10 cellular contexts compared by ENCODE assay signal in the genomic region with DNA sequence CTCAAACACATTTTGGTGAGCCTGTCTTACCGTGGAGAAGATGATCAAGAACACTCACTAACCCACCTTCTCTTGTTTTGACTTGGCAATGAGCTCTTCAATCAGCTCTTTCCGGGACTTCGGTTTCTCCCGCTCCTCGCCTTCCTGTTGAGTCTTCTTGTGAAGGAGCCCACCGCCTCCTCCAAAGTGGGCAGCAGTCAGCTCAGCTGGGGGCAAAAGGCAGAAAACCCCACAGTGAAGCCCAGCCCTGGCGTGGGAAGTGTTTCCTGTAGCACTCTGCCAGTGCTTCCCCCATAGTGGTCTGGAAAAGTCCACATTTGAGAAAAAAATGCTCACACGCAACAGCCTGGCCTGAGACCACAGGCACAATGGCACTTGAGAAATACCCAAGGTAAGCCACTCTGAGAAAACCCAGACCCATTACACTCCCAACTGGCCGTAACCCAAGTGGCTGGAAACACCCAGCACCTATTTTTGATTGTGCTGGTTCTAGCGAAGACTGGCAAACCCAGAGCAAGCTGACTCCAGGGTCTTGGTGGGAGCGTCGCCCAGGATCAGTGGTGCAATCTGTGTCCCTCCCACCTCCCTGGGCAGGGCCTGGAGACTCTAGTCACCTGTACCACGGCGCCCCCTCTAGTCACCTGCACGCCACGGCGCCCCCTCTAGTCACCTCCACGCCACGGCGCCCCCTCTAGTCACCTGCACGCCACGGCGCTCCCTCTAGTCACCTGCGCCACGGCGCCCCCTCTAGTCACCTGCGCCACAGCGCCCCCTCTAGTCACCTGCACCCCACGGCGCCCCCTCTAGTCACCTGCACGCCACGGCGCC. TPM values are rescaled to one million over a fixed set of nuclear protein-coding genes. Genes with fewer than 3 reads are reported as not detected.
DNase-seq lines count a peak whose midpoint lies in the region; ATAC-seq, FAIRE-seq and TF ChIP-seq lines count a peak whose summit lies in the region.
"Had no signal": no experiment of that assay in that cellular context is flagged by ENCODE, and none has a peak within 500 bp of the region (broad histone marks: within the 10 kb centered on the region; RNA-seq: fewer than 3 reads in every experiment).

No MANE protein-coding gene starts in this region.

- H3K27me3 Mint-ChIP-seq in CD4-positive, CD25-positive, alpha-beta regulatory T cell = peaks cover 4% of the 10 kb centered on the region

- H3K79me2 ChIP-seq in OCI-LY7 (ENCODE audit: insufficient read depth, low read depth, low read length) = peaks cover 42% of the 10 kb centered on the region
- H3K79me2 ChIP-seq: parathyroid adenoma had no signal

- no peak overlapping the region for H2AFZ ChIP-seq in OCI-LY7 (ENCODE audit: low read length)
- H2AFZ ChIP-seq: parathyroid adenoma had no signal

- BruUV-seq in OCI-LY7 (replicated peaks; lab: Mats Ljungman, UMichigan) = no TSS peak

- H3K9me2 ChIP-seq in OCI-LY7 (ENCODE audit: insufficient read depth, low read length) = no peaks in the 10 kb centered on the region

- peak; percentile 70 for FAIRE-seq in GM19239 (lab: Jason Lieb, UNC)
- no peak for FAIRE-seq in HTR-8/SVneo (lab: Jason Lieb, UNC)

- TF ChIP-seq CTCF in OCI-LY7 (conservative IDR thresholded peaks at IDR 0.05; ENCODE audit: low read length) (no peak), coronary artery (IDR thresholded peaks at IDR 0.05) (no peak), esophagus squamous epithelium (IDR thresholded peaks at IDR 0.05) (no peak)

- WGBS in esophagus squamous epithelium, 2 donors = 70 to 81% methylated on average over 10 to 13 of the region's 33 CpGs

- no peaks in the 10 kb centered on the region for H3K9me3 Mint-ChIP-seq in CD4-positive, CD25-positive, alpha-beta regulatory T cell

- DNase-seq in CD4-positive, CD25-positive, alpha-beta regulatory T cell = peak; percentile 45 to 72 (median 45)
- DNase-seq in GM19239 (ENCODE audit: insufficient read length, low spot score) (no peak), OCI-LY7 (ENCODE audit: low spot score) (peak; percentile 53), coronary artery (ENCODE audit: low spot score) (peak; percentile 45), esophagus squamous epithelium (lab: John Stamatoyannopoulos, UW) (no peak), NCI-H1092 treated with DMSO at 0.1 percent for 48 hours (lab: John Stamatoyannopoulos, UW) (no peak), HTR-8/SVneo (ENCODE audit: insufficient read length, low spot score) (no peak)
- peak; percentile 89 for DNase-seq in stimulated activated CD8-positive, alpha-beta memory T cell treated with anti-CD3 and anti-CD28 coated beads, Interleukin-4, amount 100 ng/mL, for 48 hours

- intact Hi-C loops in OCI-LY7 (cut with micrococcal nuclease; ENCODE audit: unreplicated experiment) (loop anchor here (2.0 to 5.0 kb wide), 2 partner anchors 257 to 418 kb away; a partner anchor contains a TSS), esophagus squamous epithelium (cut with DNase I) (no loop called here)

- CTCF ChIA-PET in OCI-LY7 (lab: Charles Lee; ENCODE audit: unreplicated experiment) = interaction anchor here (0.5 kb wide), 1 partner anchor 325 kb away, joined by 3 read pairs; no protein-coding TSS in a partner anchor

- H3K4me1 Mint-ChIP-seq in CD4-positive, CD25-positive, alpha-beta regulatory T cell = peaks cover 8 to 50% (median 33%) of the 10 kb centered on the region in 4 donors

- H3K4me3 ChIP-seq in CD4-positive, CD25-positive, alpha-beta regulatory T cell (ENCODE audit: low read depth, low read length) = no peak overlapping the region
- H3K4me3 ChIP-seq in OCI-LY7 (ENCODE audit: low read depth, low read length, poor library complexity, severe bottlenecking) (no peak overlapping the region), coronary artery (no peak overlapping the region), esophagus squamous epithelium (no peak overlapping the region)
- H3K4me3 ChIP-seq: adrenal gland had no signal

- peak; percentile 61 for ATAC-seq in CD4-positive, CD25-positive, alpha-beta regulatory T cell (ENCODE audit: low read depth in 2 of 2)

- peaks cover 13% of the 10 kb centered on the region; the same call in 1 of the 2 replicates for H4K20me1 ChIP-seq in OCI-LY7 (ENCODE audit: insufficient read depth, low read length)

- H3K27ac ChIP-seq in CD4-positive, CD25-positive, alpha-beta regulatory T cell (ENCODE audit: insufficient read depth, low read length, poor library complexity, severe bottlenecking) = peak overlapping the region; percentile 63
- H3K27ac ChIP-seq in OCI-LY7 (ENCODE audit: low read depth, low read length, poor library complexity, severe bottlenecking) = peak overlapping the region; percentile 2
- no peak overlapping the region for H3K27ac ChIP-seq in coronary artery
- no peak overlapping the region for H3K27ac ChIP-seq in esophagus squamous epithelium
- H3K27ac ChIP-seq: adrenal gland, parathyroid adenoma had no signal

- no peaks in the 10 kb centered on the region for H3K9me3 ChIP-seq in CD4-positive, CD25-positive, alpha-beta regulatory T cell (ENCODE audit: control insufficient read depth in 2 of 2, low read length in 2 of 2)
- H3K9me3 ChIP-seq in OCI-LY7 (ENCODE audit: low read length) = no peaks in the 10 kb centered on the region
- H3K9me3 ChIP-seq in esophagus squamous epithelium = no peaks in the 10 kb centered on the region
- H3K9me3 ChIP-seq: adrenal gland had no signal

- peaks cover 53% of the 10 kb centered on the region for H3K36me3 Mint-ChIP-seq in CD4-positive, CD25-positive, alpha-beta regulatory T cell

- POLR2A ChIA-PET in OCI-LY7 (lab: Charles Lee) = interaction anchor here (1.0 to 1.5 kb wide), 3 partner anchors 9 to 60 kb away, joined by 3 to 6 read pairs (median 5); a partner anchor contains a TSS

- peaks cover 8% of the 10 kb centered on the region for H3K4me1 ChIP-seq in CD4-positive, CD25-positive, alpha-beta regulatory T cell (ENCODE audit: control insufficient read depth, insufficient read depth, low read length, poor library complexity, severe bottlenecking)
- no peaks in the 10 kb centered on the region for H3K4me1 ChIP-seq in OCI-LY7 (ENCODE audit: insufficient read depth, low read length, poor library complexity, severe bottlenecking)
- H3K4me1 ChIP-seq in esophagus squamous epithelium = peaks cover 0 to 8% (median 0%) of the 10 kb centered on the region in 3 donors
- H3K4me1 ChIP-seq: parathyroid adenoma had no signal

- no peak for TF ChIP-seq POLR2A in esophagus squamous epithelium (IDR thresholded peaks at IDR 0.05)

- H3K4me3 Mint-ChIP-seq in CD4-positive, CD25-positive, alpha-beta regulatory T cell = peak overlapping the region in 2 of 4 donors; percentile 46 to 48

- peak overlapping the region; percentile 93 to 96 (median 95) for H3K27ac Mint-ChIP-seq in CD4-positive, CD25-positive, alpha-beta regulatory T cell

- H3K27me3 ChIP-seq in CD4-positive, CD25-positive, alpha-beta regulatory T cell (ENCODE audit: control insufficient read depth, insufficient read depth, low read length) = no peaks in the 10 kb centered on the region
- H3K27me3 ChIP-seq in esophagus squamous epithelium = no peaks in the 10 kb centered on the region
- H3K27me3 ChIP-seq: adrenal gland had no signal

- H3K36me3 ChIP-seq in CD4-positive, CD25-positive, alpha-beta regulatory T cell (ENCODE audit: control insufficient read depth, insufficient read depth, low read length) = peaks cover 65% of the 10 kb centered on the region
- H3K36me3 ChIP-seq in OCI-LY7 (ENCODE audit: insufficient read depth, low read length) = peaks cover 96% of the 10 kb centered on the region
- peaks cover 25 to 99% (median 58%) of the 10 kb centered on the region in 3 donors for H3K36me3 ChIP-seq in esophagus squamous epithelium

- H3K4me2 ChIP-seq in OCI-LY7 (ENCODE audit: low read length) = no peak overlapping the region

RNA-seq across cellular contexts. Expression of a gene that starts 8.6 kb away (rescaled TPM):
- 25.8 TPM for total RNA-seq in CD4-positive, CD25-positive, alpha-beta regulatory T cell
- polyA plus RNA-seq in CD4-positive, CD25-positive, alpha-beta regulatory T cell = 10 to 100 TPM in 2 of 4 donors, 1 to 10 TPM in 2; 7.6 to 15.0 (median 9.7) TPM
- 31.7 and 35.9 TPM in 2 replicates for total RNA-seq in OCI-LY7 (2014; rRNA removed; shearing (Covaris generic))
- total RNA-seq in OCI-LY7 (2022) (56.7 and 66.2 TPM in 2 replicates), esophagus squamous epithelium (10 to 100 TPM; 22.6 to 31.3 (median 24.7) TPM)

RNA-seq across cellular contexts. Expression of a gene that starts 8.8 kb away (rescaled TPM):
- total RNA-seq in CD4-positive, CD25-positive, alpha-beta regulatory T cell = 2.8 TPM
- polyA plus RNA-seq in CD4-positive, CD25-positive, alpha-beta regulatory T cell = 1 to 10 TPM in 2 of 4 donors, under 1 TPM in 2; 0.64 to 1.3 (median 1.0) TPM
- total RNA-seq in OCI-LY7 (2014; rRNA removed; shearing (Covaris generic)) = 5.3 and 6.5 TPM in 2 replicates
- 8.9 and 9.1 TPM in 2 replicates for total RNA-seq in OCI-LY7 (2022)
- total RNA-seq in esophagus squamous epithelium = 1 to 10 TPM; 2.9 to 5.5 (median 3.7) TPM

Comparison
In these comparisons a context has a peak if more than half of its experiments do, and no peak if none do; other contexts are left out.
1. DNase-seq: peak in CD4-positive, CD25-positive, alpha-beta regulatory T cell (3 of 3), OCI-LY7 (single experiment), coronary artery (single experiment) and stimulated activated CD8-positive, alpha-beta memory T cell treated with anti-CD3 and anti-CD28 coated beads, Interleukin-4, amount 100 ng/mL, for 48 hours (single experiment); none in GM19239 (single experiment), esophagus squamous epithelium (single experiment), NCI-H1092 treated with DMSO at 0.1 percent for 48 hours (single experiment) and HTR-8/SVneo (single experiment).
2. H3K27ac ChIP-seq: peak in CD4-positive, CD25-positive, alpha-beta regulatory T cell (single experiment) and OCI-LY7 (single experiment); none in coronary artery (0 of 2) and esophagus squamous epithelium (0 of 4).